ENCODE assay signal across 23 cellular contexts in genomic region chr3:182814419-182815160, GRCh38. TPM values are rescaled to one million over a fixed set of nuclear protein-coding genes. Genes with fewer than 3 reads are reported as not detected.
A peak's percentile ranks its signal among the peaks of the same experiment; 100 is the strongest.
DNase-seq lines count a peak whose midpoint lies in the region; ATAC-seq lines count a peak whose summit lies in the region.
"Had no signal": no experiment of that assay in that cellular context is flagged by ENCODE, and none has a peak within 500 bp of the region (broad histone marks: within the 10 kb centered on the region; RNA-seq: fewer than 3 reads in every experiment).

No MANE protein-coding gene starts in this region.

- no peaks in the 10 kb centered on the region; the same call in 1 of the 2 replicates for H3K36me3 ChIP-seq in SK-N-MC (ENCODE audit: insufficient read depth, low read length)
- H3K36me3 ChIP-seq in naive thymus-derived CD4-positive, alpha-beta T cell (ENCODE audit: control insufficient read depth in 2 of 3, insufficient read depth in 3 of 3, low read length in 3 of 3) = peaks cover 0 to 2% (median 0%) of the 10 kb centered on the region in 3 experiments
- H3K36me3 ChIP-seq: right atrium auricular region had no signal

- H3K4me1 ChIP-seq in naive thymus-derived CD4-positive, alpha-beta T cell (ENCODE audit: control insufficient read depth in 2 of 2, insufficient read depth in 2 of 2, low read length in 2 of 2) = peaks cover 9 to 13% of the 10 kb centered on the region in 2 donors

- no peaks in the 10 kb centered on the region for H3K9me3 ChIP-seq in SK-N-MC (ENCODE audit: low read depth, low read length)
- H3K9me3 ChIP-seq in naive thymus-derived CD4-positive, alpha-beta T cell (ENCODE audit: control insufficient read depth in 2 of 3, low read length in 3 of 3) = no peaks in the 10 kb centered on the region
- H3K9me3 ChIP-seq: right atrium auricular region had no signal

- POLR2A ChIA-PET in naive thymus-derived CD4-positive, alpha-beta T cell (lab: Charles Lee) = no interaction called here

- H3K27ac ChIP-seq in SK-N-MC = peak overlapping the region; percentile 66; the same call in 1 of the 2 replicates
- H3K27ac ChIP-seq in naive thymus-derived CD4-positive, alpha-beta T cell (ENCODE audit: low read depth, low read length) = no peak overlapping the region
- H3K27ac ChIP-seq: right atrium auricular region had no signal

- peaks cover 38 to 90% (median 77%) of the 10 kb centered on the region in 7 donors for H3K4me1 Mint-ChIP-seq in naive thymus-derived CD4-positive, alpha-beta T cell

- H3K27me3 ChIP-seq in naive thymus-derived CD4-positive, alpha-beta T cell (ENCODE audit: control insufficient read depth in 2 of 2, insufficient read depth in 2 of 2, low read length in 2 of 2) = no peaks in the 10 kb centered on the region
- H3K27me3 ChIP-seq: right atrium auricular region had no signal

- peak overlapping the region; percentile 35 for H3K9ac ChIP-seq in SK-N-MC (ENCODE audit: insufficient read length)

- ATAC-seq in GM21447 (IDR thresholded peaks at IDR 0.05; ENCODE audit: unreplicated experiment) (peak; percentile 57), GM21737 (IDR thresholded peaks at IDR 0.05; ENCODE audit: unreplicated experiment) (no peak), GM21515 (IDR thresholded peaks at IDR 0.05; ENCODE audit: unreplicated experiment) (no peak), GM21528 (IDR thresholded peaks at IDR 0.05; ENCODE audit: low FRiP score, unreplicated experiment) (no peak)
- no peak for ATAC-seq in naive thymus-derived CD4-positive, alpha-beta T cell
- ATAC-seq: activated CD4-positive, alpha-beta T cell treated with anti-CD3 and anti-CD28 coated beads for 36 hours; esophagus mucosa had no signal

- H3K36me3 Mint-ChIP-seq in naive thymus-derived CD4-positive, alpha-beta T cell = peaks cover 0 to 25% (median 5%) of the 10 kb centered on the region in 5 donors

- no peaks in the 10 kb centered on the region for H3K27me3 Mint-ChIP-seq in naive thymus-derived CD4-positive, alpha-beta T cell
- H3K27me3 Mint-ChIP-seq: activated CD4-positive, alpha-beta T cell treated with anti-CD3 and anti-CD28 coated beads for 36 hours; central memory CD8-positive, alpha-beta T cell had no signal

- H3K4me3 ChIP-seq in SK-N-MC = peak overlapping the region; percentile 6
- no peak overlapping the region for H3K4me3 ChIP-seq in naive thymus-derived CD4-positive, alpha-beta T cell (ENCODE audit: low read length)
- H3K4me3 ChIP-seq: right atrium auricular region had no signal

- intact Hi-C loops in naive thymus-derived CD4-positive, alpha-beta T cell (cut with micrococcal nuclease) = no loop called here

- in situ Hi-C loops in Caki2 (cut with HindIII; ENCODE audit: low pct_unique_long_range_greater_than_20kb, low sequenced_read_pairs) = no loop called here

- peak overlapping the region in 7 of 10 donors; percentile 7 to 45 (median 31) for H3K4me3 Mint-ChIP-seq in naive thymus-derived CD4-positive, alpha-beta T cell
- H3K4me3 Mint-ChIP-seq: activated CD4-positive, alpha-beta T cell treated with anti-CD3 and anti-CD28 coated beads for 36 hours; central memory CD8-positive, alpha-beta T cell; H9 had no signal

- peak overlapping the region in 6 of 9 donors; percentile 15 to 74 (median 48) for H3K27ac Mint-ChIP-seq in naive thymus-derived CD4-positive, alpha-beta T cell
- H3K27ac Mint-ChIP-seq: activated CD4-positive, alpha-beta T cell treated with anti-CD3 and anti-CD28 coated beads for 36 hours; H9 had no signal

- DNase-seq in Caki2 (ENCODE audit: low read depth) (peak; percentile 62), SK-N-MC (ENCODE audit: low read depth, low spot score) (no peak)
- DNase-seq in naive thymus-derived CD4-positive, alpha-beta T cell = no peak
- DNase-seq: activated CD4-positive, alpha-beta T cell treated with anti-CD3 and anti-CD28 coated beads for 36 hours; activated naive CD4-positive, alpha-beta T cell treated with anti-CD3 and anti-CD28 coated beads, Interleukin-2, amount 50 U/mL, for 16 hours; activated T-cell treated with anti-CD3 and anti-CD28 coated beads, Interleukin-2, amount 50 U/mL, for 48 hours; effector CD8-positive, alpha-beta T cell; H9; hypothalamus; NCI-H146; NCI-H226; NCI-H774; OCI-M1; SHP77; stimulated activated CD4-positive, alpha-beta T cell treated with anti-CD3 and anti-CD28 coated beads, Interleukin-4, amount 100 ng/mL, for 24 hours; stimulated activated naive CD4-positive, alpha-beta T cell treated with Interleukin-2 at 50 U/mL for 16 hours had no signal

- peaks cover 0 to 1% (median 0%) of the 10 kb centered on the region in 11 donors for H3K9me3 Mint-ChIP-seq in naive thymus-derived CD4-positive, alpha-beta T cell
- H3K9me3 Mint-ChIP-seq: central memory CD8-positive, alpha-beta T cell; H9 had no signal

- CTCF ChIA-PET in naive thymus-derived CD4-positive, alpha-beta T cell (lab: Charles Lee) = interaction anchor here (0.6 kb wide), 1 partner anchor 304 kb away, joined by 3 read pairs; no protein-coding TSS in a partner anchor

RNA-seq across cellular contexts. Expression of gene ATP11B, which starts 21.3 kb away (rescaled TPM):
- 30.0 and 40.8 TPM in 2 replicates for total RNA-seq in Caki2 (2014; rRNA removed; shearing (Covaris generic); ENCODE audit: low replicate concordance)
- total RNA-seq in naive thymus-derived CD4-positive, alpha-beta T cell = 100 to 1,000 TPM; 111 to 136 (median 114) TPM
- 10 to 100 TPM; 28.4 to 48.7 TPM for polyA plus RNA-seq in naive thymus-derived CD4-positive, alpha-beta T cell
